In the genomic region with DNA sequence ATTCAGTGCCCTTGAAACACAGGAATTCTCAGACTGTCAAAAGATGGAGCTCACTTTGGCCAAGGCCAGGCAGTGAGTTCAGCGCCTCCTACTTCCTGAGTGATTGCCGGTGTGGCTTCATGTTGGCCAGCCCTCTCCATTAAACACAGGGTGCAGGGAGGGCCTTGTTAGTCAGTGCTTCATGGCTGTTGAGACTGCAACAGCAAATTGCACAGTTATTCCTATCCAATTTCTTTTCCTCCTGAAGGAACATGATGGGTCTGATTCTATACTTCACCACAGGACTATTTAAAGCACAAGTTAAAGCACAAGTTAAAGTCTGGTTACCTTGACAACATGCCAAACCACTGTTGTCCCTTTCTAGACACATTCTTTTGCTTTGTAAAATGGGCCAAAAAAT, we compare ENCODE assay signal across 13 cellular contexts.
DNase-seq lines count a peak whose midpoint lies in the region; ATAC-seq and TF ChIP-seq lines count a peak whose summit lies in the region.
"Had no signal": no experiment of that assay in that cellular context is flagged by ENCODE, and none has a peak within 500 bp of the region (broad histone marks: within the 10 kb centered on the region; RNA-seq: fewer than 3 reads in every experiment).

No MANE protein-coding gene starts in this region.

- TF ChIP-seq CTCF in mucosa of descending colon (IDR thresholded peaks at IDR 0.05) (no peak), GM10266 (IDR thresholded peaks at IDR 0.05; ENCODE audit: control insufficient read depth, insufficient read depth, low read depth, missing control alignments) (no peak), upper lobe of right lung (IDR thresholded peaks at IDR 0.05) (no peak)

- no peaks in the 10 kb centered on the region for H3K36me3 ChIP-seq in mucosa of descending colon (ENCODE audit: low read depth)
- H3K36me3 ChIP-seq in upper lobe of right lung: peaks cover 14% of the 10 kb centered on the region
- H3K36me3 ChIP-seq: thoracic aorta had no signal

- H3K4me3 Mint-ChIP-seq in activated T-helper 17 cell treated with anti-CD3 and anti-CD28 coated beads, Interleukin-2, amount 50 U/mL, for 72 hours: no peak overlapping the region

- H3K4me1 ChIP-seq in mucosa of descending colon (ENCODE audit: low read depth) (no peaks in the 10 kb centered on the region), upper lobe of right lung (peaks cover 7% of the 10 kb centered on the region)

- peaks cover 6% of the 10 kb centered on the region for H3K36me3 Mint-ChIP-seq in activated T-helper 17 cell treated with anti-CD3 and anti-CD28 coated beads, Interleukin-2, amount 50 U/mL, for 72 hours (ENCODE audit: low read depth)

- no peaks in the 10 kb centered on the region for H3K27me3 Mint-ChIP-seq in activated T-helper 17 cell treated with anti-CD3 and anti-CD28 coated beads, Interleukin-2, amount 50 U/mL, for 72 hours

- H3K4me1 Mint-ChIP-seq in activated T-helper 17 cell treated with anti-CD3 and anti-CD28 coated beads, Interleukin-2, amount 50 U/mL, for 72 hours: no peaks in the 10 kb centered on the region

- no peak overlapping the region for H3K27ac Mint-ChIP-seq in activated T-helper 17 cell treated with anti-CD3 and anti-CD28 coated beads, Interleukin-2, amount 50 U/mL, for 72 hours

- peak; percentile 28 for ATAC-seq in esophagus mucosa
- peak; percentile 60 for ATAC-seq in mucosa of descending colon
- no peak for ATAC-seq in activated T-helper 17 cell treated with anti-CD3 and anti-CD28 coated beads, Interleukin-2, amount 50 U/mL, for 72 hours (replicated peaks)
- no peak for ATAC-seq in upper lobe of right lung

- no peaks in the 10 kb centered on the region for H3K9me3 ChIP-seq in mucosa of descending colon
- no peaks in the 10 kb centered on the region for H3K9me3 ChIP-seq in upper lobe of right lung
- H3K9me3 ChIP-seq: neutrophil, thoracic aorta had no signal

- H3K9me3 Mint-ChIP-seq in activated T-helper 17 cell treated with anti-CD3 and anti-CD28 coated beads, Interleukin-2, amount 50 U/mL, for 72 hours: no peaks in the 10 kb centered on the region

- DNase-seq in EL (peak; percentile 72), NCI-H226 (peak; percentile 32), mucosa of descending colon (peak in 1 of 3 donors; percentile 12), GM10266 (ENCODE audit: extremely low spot score) (no peak), upper lobe of right lung (no peak), NCI-H2029 (lab: John Stamatoyannopoulos, UW) (no peak)
- DNase-seq: hippocampal formation; NCI-H1048; NK-92 treated with Interleukin-12 subunit alpha and Interleukin-12 subunit beta, amount 100 ng/mL, for 24 hours had no signal

- no peak overlapping the region for H3K27ac ChIP-seq in upper lobe of right lung
- H3K27ac ChIP-seq: neutrophil had no signal

- no peaks in the 10 kb centered on the region for H3K27me3 ChIP-seq in upper lobe of right lung
- H3K27me3 ChIP-seq: neutrophil had no signal

- H3K4me3 ChIP-seq in mucosa of descending colon (no peak overlapping the region), upper lobe of right lung (no peak overlapping the region)
- H3K4me3 ChIP-seq: thoracic aorta had no signal

- intact Hi-C loops in mucosa of descending colon (cut with DNase I, micrococcal nuclease): no loop called here
- intact Hi-C loops in upper lobe of right lung (cut with DNase I): no loop called here

Comparison
In these comparisons a context has a peak if more than half of its experiments do, and no peak if none do; other contexts are left out.
1. DNase-seq: peak in EL (single experiment) and NCI-H226 (single experiment); none in GM10266 (single experiment), upper lobe of right lung (single experiment) and NCI-H2029 (single experiment).
2. ATAC-seq: peak in esophagus mucosa (single experiment) and mucosa of descending colon (single experiment); none in activated T-helper 17 cell treated with anti-CD3 and anti-CD28 coated beads, Interleukin-2, amount 50 U/mL, for 72 hours (single experiment) and upper lobe of right lung (single experiment).